25 cellular contexts compared by ENCODE assay signal in genomic region chr2:6721395-6721794, GRCh38.
"Had no signal": no experiment of that assay in that cellular context is flagged by ENCODE, and none has a peak within 500 bp of the region (broad histone marks: within the 10 kb centered on the region; RNA-seq: fewer than 3 reads in every experiment).

No MANE protein-coding gene starts in this region.

- DNase-seq: colonic mucosa; cortex of kidney; dermis blood vessel endothelial cell; dorsolateral prefrontal cortex; effector CD4-positive, alpha-beta T cell; effector CD8-positive, alpha-beta T cell; effector memory CD4-positive, alpha-beta T cell; effector memory CD8-positive, alpha-beta T cell; endodermal cell; erythroblast; esophagus squamous epithelium; foreskin fibroblast; foreskin keratinocyte; foreskin melanocyte; gastrocnemius medialis; glutamatergic neuron; head of caudate nucleus; heart left ventricle; heart right ventricle had no signal

- H3K36me3 ChIP-seq: colonic mucosa, esophagus muscularis mucosa, esophagus squamous epithelium, gastrocnemius medialis, gastroesophageal sphincter, heart left ventricle, heart right ventricle had no signal

- H3K4me3 Mint-ChIP-seq: dendritic cell treated with granulocyte-macrophage colony-stimulating factor and Interleukin-4, amounts not matched to agents 40 ng/mL and 50 ng/mL, for 4 days; effector memory CD8-positive, alpha-beta T cell; endodermal cell had no signal

- H3K4me1 Mint-ChIP-seq: endodermal cell had no signal

- H3K27ac Mint-ChIP-seq: dendritic cell treated with granulocyte-macrophage colony-stimulating factor and Interleukin-4, amounts not matched to agents 40 ng/mL and 50 ng/mL, for 4 days; effector memory CD8-positive, alpha-beta T cell; endodermal cell had no signal

- ATAC-seq: effector memory CD8-positive, alpha-beta T cell; esophagus mucosa; foreskin keratinocyte; gastrocnemius medialis; gastroesophageal sphincter; heart left ventricle; heart right ventricle had no signal

- H3K4me3 ChIP-seq: colonic mucosa, coronary artery, dorsolateral prefrontal cortex, esophagus muscularis mucosa, esophagus squamous epithelium, gastrocnemius medialis, gastroesophageal sphincter, heart left ventricle, heart right ventricle had no signal

- H3K27ac ChIP-seq: colonic mucosa, coronary artery, dorsolateral prefrontal cortex, epithelial cell of prostate, esophagus muscularis mucosa, esophagus squamous epithelium, foreskin keratinocyte, gastrocnemius medialis, gastroesophageal sphincter, heart left ventricle, heart right ventricle had no signal

- H3K27me3 ChIP-seq: colonic mucosa, dorsolateral prefrontal cortex, esophagus muscularis mucosa, esophagus squamous epithelium, foreskin keratinocyte, gastrocnemius medialis, gastroesophageal sphincter, heart left ventricle had no signal

- H3K9me3 Mint-ChIP-seq: dendritic cell treated with granulocyte-macrophage colony-stimulating factor and Interleukin-4, amounts not matched to agents 40 ng/mL and 50 ng/mL, for 4 days; effector memory CD8-positive, alpha-beta T cell; endodermal cell had no signal

- H3K27me3 Mint-ChIP-seq: dendritic cell treated with granulocyte-macrophage colony-stimulating factor and Interleukin-4, amounts not matched to agents 40 ng/mL and 50 ng/mL, for 4 days had no signal

- H3K9me3 ChIP-seq: colonic mucosa, esophagus muscularis mucosa, esophagus squamous epithelium, gastrocnemius medialis, gastroesophageal sphincter, heart left ventricle, heart right ventricle had no signal

- H3K4me1 ChIP-seq: colonic mucosa, esophagus muscularis mucosa, esophagus squamous epithelium, gastrocnemius medialis, gastroesophageal sphincter, heart left ventricle, heart right ventricle had no signal
